ENCODE assay signal across 8 cellular contexts in the genomic region with DNA sequence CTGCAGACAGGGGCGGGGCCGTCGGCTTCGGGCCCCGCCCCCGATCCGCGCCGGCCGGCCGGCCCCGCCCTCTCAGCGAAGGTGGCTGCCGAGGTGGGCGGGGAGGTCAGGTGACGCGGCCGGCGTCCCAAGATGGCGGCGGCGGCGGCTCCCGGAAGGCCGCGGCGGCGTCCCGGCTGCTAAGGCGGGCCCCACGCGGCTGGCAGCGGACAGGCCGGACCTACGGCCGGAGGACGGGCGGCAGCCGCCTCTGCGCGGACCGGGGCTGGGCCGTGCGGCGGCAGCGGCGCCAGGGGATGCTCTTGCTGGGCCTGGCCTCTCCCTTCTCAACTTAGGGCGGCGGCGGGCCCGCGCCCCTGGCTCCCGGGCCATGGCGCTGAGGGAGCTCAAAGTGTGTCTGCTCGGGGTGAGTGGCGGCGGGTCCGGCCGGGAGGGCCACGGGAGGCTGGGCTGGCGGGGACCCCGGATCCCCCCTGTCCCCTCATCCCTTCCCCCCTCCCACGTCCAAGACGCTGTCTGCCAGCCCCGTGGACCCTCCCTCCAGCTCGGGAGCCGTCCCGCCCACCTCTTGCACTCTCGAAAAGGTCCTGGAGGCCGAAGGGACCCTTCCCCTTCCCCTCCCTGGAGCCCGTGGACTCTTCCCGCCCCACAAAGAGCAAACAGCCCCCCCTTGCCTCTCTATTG. TPM values are rescaled to one million over a fixed set of nuclear protein-coding genes. Genes with fewer than 3 reads are reported as not detected.
DNase-seq lines count a peak whose midpoint lies in the region; ATAC-seq and TF ChIP-seq lines count a peak whose summit lies in the region.

A gene with protein sequence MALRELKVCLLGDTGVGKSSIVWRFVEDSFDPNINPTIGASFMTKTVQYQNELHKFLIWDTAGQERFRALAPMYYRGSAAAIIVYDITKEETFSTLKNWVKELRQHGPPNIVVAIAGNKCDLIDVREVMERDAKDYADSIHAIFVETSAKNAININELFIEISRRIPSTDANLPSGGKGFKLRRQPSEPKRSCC (plus strand): TSS at position 109 of the 684 bp plus-strand sequence. CDS start 262 bp downstream, at position 371.

- peaks cover 91% of the 10 kb centered on the region for H3K79me2 ChIP-seq in SK-N-SH (ENCODE audit: insufficient read depth)
- peaks cover 75% of the 10 kb centered on the region for H3K79me2 ChIP-seq in osteoblast (ENCODE audit: insufficient read depth, low read length)

- H2AFZ ChIP-seq in SK-N-SH (ENCODE audit: low read depth) (peak within 1 kb of the TSS; percentile 87; the same call in 1 of the 2 replicates), osteoblast (ENCODE audit: low read length) (peak within 1 kb of the TSS; percentile 90)

- TF ChIP-seq RAD21 in Ishikawa (IDR thresholded peaks at IDR 0.05; ENCODE audit: low read depth): no peak
- no peak for TF ChIP-seq RAD21 in SK-N-SH (IDR thresholded peaks at IDR 0.05; ENCODE audit: low read length)

- H3K9me3 ChIP-seq in SK-N-SH: no peaks in the 10 kb centered on the region
- no peaks in the 10 kb centered on the region for H3K9me3 ChIP-seq in osteoblast (ENCODE audit: low read depth, low read length)

- 2% methylated on average over 13 of the region's 72 CpGs for WGBS in SK-N-SH (ENCODE audit: low lambda C conversion rate)

- peak within 1 kb of the TSS; percentile 58 to 70 for H3K27ac ChIP-seq in SK-N-SH (ENCODE audit: low read depth in 2 of 2, low read length in 1 of 2)
- peak within 1 kb of the TSS; percentile 87 for H3K27ac ChIP-seq in osteoblast (ENCODE audit: low read depth, low read length)
- peak within 1 kb of the TSS; percentile 53 for H3K27ac ChIP-seq in temporal lobe (ENCODE audit: low read depth, low read length)

- TF ChIP-seq CTCF in SK-N-SH (IDR thresholded peaks at IDR 0.05) (no peak), osteoblast (IDR thresholded peaks at IDR 0.05; ENCODE audit: extremely low read depth, low read depth, low read length) (no peak)

- no peaks in the 10 kb centered on the region for H4K20me1 ChIP-seq in SK-N-SH (ENCODE audit: insufficient read depth)
- H4K20me1 ChIP-seq in osteoblast (ENCODE audit: insufficient read depth, low read length): peaks cover 16% of the 10 kb centered on the region

- H3K4me1 ChIP-seq in SK-N-SH (ENCODE audit: control insufficient read depth in 1 of 2, insufficient read depth in 2 of 2, low read depth in 1 of 2, low read length in 1 of 2) (peaks cover 4 to 7% of the 10 kb centered on the region in 2 experiments; a peak in 3 of 4 replicates), osteoblast (ENCODE audit: insufficient read depth, low read length) (peaks cover 29% of the 10 kb centered on the region)

- peak; percentile 72 for ATAC-seq in GM21529 (IDR thresholded peaks at IDR 0.05; ENCODE audit: unreplicated experiment)

- no peaks in the 10 kb centered on the region for H3K9me2 ChIP-seq in SK-N-SH

- H3F3A ChIP-seq in SK-N-SH (replicated peaks; ENCODE audit: insufficient read depth): peaks cover 4% of the 10 kb centered on the region

- DNase-seq in Daoy (ENCODE audit: low read depth) (peak; percentile 84), SK-N-SH (peak; percentile 98), glomerular visceral epithelial cell (ENCODE audit: extremely low spot score) (peak; percentile 89), osteoblast (ENCODE audit: insufficient read length, low spot score, missing footprints) (peak; percentile 98)
- DNase-seq in activated naive CD4-positive, alpha-beta T cell treated with anti-CD3 and anti-CD28 coated beads, Interleukin-2, amount 50 U/mL, for 16 hours: peak; percentile 82

- no peaks in the 10 kb centered on the region for H3K27me3 ChIP-seq in SK-N-SH (ENCODE audit: insufficient read depth)
- H3K27me3 ChIP-seq in osteoblast (ENCODE audit: insufficient read depth, low read length): no peaks in the 10 kb centered on the region

- no peak for TF ChIP-seq EP300 in Ishikawa (IDR thresholded peaks at IDR 0.05; ENCODE audit: borderline replicate concordance)
- no peak for TF ChIP-seq EP300 in SK-N-SH (IDR thresholded peaks at IDR 0.05; ENCODE audit: borderline replicate concordance in 1 of 2, low read depth in 1 of 2, low read length in 1 of 2)

- POLR2A ChIA-PET in SK-N-SH (lab: Yijun Ruan, JAX): interaction anchor here (0.6 kb wide), 1 partner anchor 79 kb away, joined by 3 read pairs; a partner anchor contains a TSS

- CTCF ChIA-PET in SK-N-SH (lab: Yijun Ruan, JAX): interaction anchor here (1.1 kb wide), 1 partner anchor 48 kb away, joined by 4 read pairs; no protein-coding TSS in a partner anchor

- H3K4me3 ChIP-seq in SK-N-SH (ENCODE audit: low read depth in 2 of 2, low read length in 1 of 2) (peak within 1 kb of the TSS; percentile 71 to 94), osteoblast (ENCODE audit: insufficient read depth, low read length) (peak within 1 kb of the TSS; percentile 93)

- peak within 1 kb of the TSS; percentile 81 for H3K4me2 ChIP-seq in SK-N-SH
- peak within 1 kb of the TSS; percentile 88 for H3K4me2 ChIP-seq in osteoblast (ENCODE audit: insufficient read depth, low read length)

- H3K36me3 ChIP-seq in SK-N-SH (replicated peaks in 1 of 2; ENCODE audit: control insufficient read depth in 1 of 2, insufficient read depth in 2 of 2, low read length in 1 of 2) (peaks cover 24 to 30% of the 10 kb centered on the region in 2 experiments), osteoblast (ENCODE audit: insufficient read depth, low read length) (peaks cover 25% of the 10 kb centered on the region)

- H3K9ac ChIP-seq in SK-N-SH: peak within 1 kb of the TSS; percentile 91

TF ChIP-seq in Ishikawa, 13 proteins besides CTCF, POLR2A, EP300 and RAD21:
- no peak; the same call in 1 of the 2 replicates for TF ChIP-seq EGR1 (IDR thresholded peaks at IDR 0.05)
- TF ChIP-seq TAF1 (IDR thresholded peaks at IDR 0.05; ENCODE audit: low read depth): peak; percentile 88
- TF ChIP-seq TCF12 (IDR thresholded peaks at IDR 0.05; ENCODE audit: low read depth): no peak
- TF ChIP-seq, protein P1, sequence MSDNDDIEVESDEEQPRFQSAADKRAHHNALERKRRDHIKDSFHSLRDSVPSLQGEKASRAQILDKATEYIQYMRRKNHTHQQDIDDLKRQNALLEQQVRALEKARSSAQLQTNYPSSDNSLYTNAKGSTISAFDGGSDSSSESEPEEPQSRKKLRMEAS (IDR thresholded peaks at IDR 0.05): peak; percentile 12; the same call in 1 of the 2 replicates
- TF ChIP-seq YY1 (IDR thresholded peaks at IDR 0.05; ENCODE audit: low read depth): peak; percentile 89
- TF ChIP-seq, protein P2, sequence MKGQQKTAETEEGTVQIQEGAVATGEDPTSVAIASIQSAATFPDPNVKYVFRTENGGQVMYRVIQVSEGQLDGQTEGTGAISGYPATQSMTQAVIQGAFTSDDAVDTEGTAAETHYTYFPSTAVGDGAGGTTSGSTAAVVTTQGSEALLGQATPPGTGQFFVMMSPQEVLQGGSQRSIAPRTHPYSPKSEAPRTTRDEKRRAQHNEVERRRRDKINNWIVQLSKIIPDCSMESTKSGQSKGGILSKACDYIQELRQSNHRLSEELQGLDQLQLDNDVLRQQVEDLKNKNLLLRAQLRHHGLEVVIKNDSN (IDR thresholded peaks at IDR 0.05): peak; percentile 91

TF ChIP-seq in SK-N-SH, 30 proteins besides CTCF, POLR2A, EP300 and RAD21 (continues in another document):
- no peak; the same call in 1 of the 2 replicates for TF ChIP-seq SMC3 (IDR thresholded peaks at IDR 0.05; ENCODE audit: low read depth, low read length)
- no peak for TF ChIP-seq NFIC (IDR thresholded peaks at IDR 0.05; ENCODE audit: borderline replicate concordance)
- no peak for TF ChIP-seq GATA2 (CRISPR knock-in tag; IDR thresholded peaks at IDR 0.05)
- no peak for TF ChIP-seq EZH2phosphoT487 (IDR thresholded peaks at IDR 0.05; ENCODE audit: borderline replicate concordance, low read depth)
- peak; percentile 88 for TF ChIP-seq YY1 (IDR thresholded peaks at IDR 0.05; ENCODE audit: low read depth)
- no peak for TF ChIP-seq FOXJ3 (CRISPR knock-in tag; IDR thresholded peaks at IDR 0.05)
- TF ChIP-seq SIN3A (IDR thresholded peaks at IDR 0.05; ENCODE audit: borderline replicate concordance, low read depth, low read length): no peak
- no peak for TF ChIP-seq TEAD4 (IDR thresholded peaks at IDR 0.05; ENCODE audit: borderline replicate concordance, insufficient read depth)
- TF ChIP-seq MEF2A (IDR thresholded peaks at IDR 0.05; ENCODE audit: borderline replicate concordance, low read depth): no peak
- TF ChIP-seq, protein P1 (IDR thresholded peaks at IDR 0.05; ENCODE audit: low read depth): no peak
- TF ChIP-seq FOXM1 (IDR thresholded peaks at IDR 0.05; ENCODE audit: low read depth): no peak
- TF ChIP-seq POLR2AphosphoS5 (IDR thresholded peaks at IDR 0.05; ENCODE audit: low read depth, low read length): peak; percentile 67
- no peak for TF ChIP-seq RCOR1 (IDR thresholded peaks at IDR 0.05; ENCODE audit: low read length)
- 0 out of 2 replicates have a peak, but pooled peaks have one; percentile 33 for TF ChIP-seq ELF1 (IDR thresholded peaks at IDR 0.05)
- TF ChIP-seq, protein P3, sequence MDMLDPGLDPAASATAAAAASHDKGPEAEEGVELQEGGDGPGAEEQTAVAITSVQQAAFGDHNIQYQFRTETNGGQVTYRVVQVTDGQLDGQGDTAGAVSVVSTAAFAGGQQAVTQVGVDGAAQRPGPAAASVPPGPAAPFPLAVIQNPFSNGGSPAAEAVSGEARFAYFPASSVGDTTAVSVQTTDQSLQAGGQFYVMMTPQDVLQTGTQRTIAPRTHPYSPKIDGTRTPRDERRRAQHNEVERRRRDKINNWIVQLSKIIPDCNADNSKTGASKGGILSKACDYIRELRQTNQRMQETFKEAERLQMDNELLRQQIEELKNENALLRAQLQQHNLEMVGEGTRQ (IDR thresholded peaks at IDR 0.05; ENCODE audit: borderline replicate concordance, low read depth, low read length): peak; percentile 16; the same call in 1 of the 2 replicates
- TF ChIP-seq MXI1 (IDR thresholded peaks at IDR 0.05; ENCODE audit: low read depth, low read length): peak; percentile 46; the same call in 1 of the 2 replicates

RNA-seq across cellular contexts. Expression of the gene that starts here (rescaled TPM):
- total RNA-seq in Daoy (2014; rRNA removed; shearing (Covaris generic)): 12.0 and 13.8 TPM in 2 replicates
- polyA plus RNA-seq in SK-N-SH (2012; rRNA removed): 10.7 and 12.7 TPM in 2 replicates
- 13.3 and 15.3 TPM in 2 replicates for polyA plus RNA-seq in SK-N-SH (2012; cell fraction: cytosol; rRNA removed)
- polyA plus RNA-seq in SK-N-SH (2012; cell fraction: nucleus; rRNA removed): 10.0 and 17.3 TPM in 2 replicates
- 23.9 and 26.2 TPM in 2 replicates for total RNA-seq in osteoblast
- 32.9 TPM for total RNA-seq in temporal lobe

Comparison
In these comparisons a context has a peak if more than half of its experiments do, and no peak if none do; other contexts are left out.
1. Peak in every context shown above with its lines: DNase-seq, ATAC-seq, H3K4me3 ChIP-seq and H3K27ac ChIP-seq.